Comparison of ENCODE assay signal across 24 cellular contexts in genomic region chr18:33711514-33711913, GRCh38.
DNase-seq lines count a peak whose midpoint lies in the region; TF ChIP-seq lines count a peak whose summit lies in the region.
"Had no signal": no experiment of that assay in that cellular context is flagged by ENCODE, and none has a peak within 500 bp of the region (broad histone marks: within the 10 kb centered on the region; RNA-seq: fewer than 3 reads in every experiment).

No MANE protein-coding gene starts in this region.

- no peak for TF ChIP-seq POLR2A in erythroblast (IDR thresholded peaks at IDR 0.05; ENCODE audit: low read length)

- DNase-seq in DMS53 (lab: John Stamatoyannopoulos, UW) (peak; percentile 9), DMS53 treated with DMSO at 0.1 percent for 48 hours (lab: John Stamatoyannopoulos, UW; ENCODE audit: unreplicated experiment) (no peak), NCI-H1694 (lab: John Stamatoyannopoulos, UW) (peak; percentile 81), NCI-H82 treated with DMSO at 0.1 percent for 48 hours (lab: John Stamatoyannopoulos, UW; ENCODE audit: unreplicated experiment) (peak; percentile 61), erythroblast (lab: John Stamatoyannopoulos, UW) (peak; percentile 80 to 96), ureter (ENCODE audit: low spot score) (no peak), NCI-H510A treated with DMSO at 0.1 percent for 48 hours (lab: John Stamatoyannopoulos, UW) (no peak), KG1 (lab: John Stamatoyannopoulos, UW) (no peak)
- DNase-seq: activated CD4-positive, CD25-positive, alpha-beta regulatory T cell; activated gamma-delta T cell treated with Interleukin-2 at 50 U/mL for 16 hours; activated naive CD8-positive, alpha-beta T cell treated with anti-CD3 and anti-CD28 coated beads, Interleukin-2, amount 10 ng/mL, durations not matched to agents 7 days and 5 days; activated T-cell treated with anti-CD3 and anti-CD28 coated beads, Interleukin-2, amount 50 U/mL, for 48 hours; aorta; COR-L47; cortex of kidney; effector memory CD8-positive, alpha-beta T cell; left ventricle myocardium inferior; NCI-H1092 treated with DMSO at 0.1 percent for 48 hours; NCI-H2029 treated with DMSO at 0.1 percent for 48 hours; NCI-H510A; ovary; SJCRH30; T-cell; trophoblast cell had no signal

Comparison
In these comparisons a context has a peak if more than half of its experiments do, and no peak if none do; other contexts are left out.
1. DNase-seq: peak in DMS53 (single experiment), NCI-H1694 (single experiment), NCI-H82 treated with DMSO at 0.1 percent for 48 hours (single experiment) and erythroblast (2 of 2); none in DMS53 treated with DMSO at 0.1 percent for 48 hours (single experiment), ureter (single experiment), NCI-H510A treated with DMSO at 0.1 percent for 48 hours (single experiment) and KG1 (single experiment).